In genomic region chr4:88843067-88843723, GRCh38 we compare ENCODE assay signal across 14 cellular contexts.
DNase-seq lines count a peak whose midpoint lies in the region; ATAC-seq and TF ChIP-seq lines count a peak whose summit lies in the region.
"Had no signal": no experiment of that assay in that cellular context is flagged by ENCODE, and none has a peak within 500 bp of the region (broad histone marks: within the 10 kb centered on the region; RNA-seq: fewer than 3 reads in every experiment).

No MANE protein-coding gene starts in this region.

- no peak overlapping the region for H3K4me3 ChIP-seq in muscle layer of duodenum (ENCODE audit: low read depth in 1 of 2, low read length in 2 of 2)

- H3K4me1 ChIP-seq in muscle layer of duodenum (ENCODE audit: control insufficient read depth in 1 of 2, insufficient read depth in 2 of 2, low read length in 2 of 2): peaks cover 0 to 4% of the 10 kb centered on the region in 2 donors

- no peaks in the 10 kb centered on the region for H3K9me3 ChIP-seq in muscle layer of duodenum (ENCODE audit: control insufficient read depth in 1 of 2, low read length in 2 of 2)

- H3K27ac ChIP-seq in muscle layer of duodenum (ENCODE audit: low read length): peak overlapping the region; percentile 17

- DNase-seq in DMS79 (lab: John Stamatoyannopoulos, UW): peak; percentile 5
- DNase-seq in NCI-H2081 (lab: John Stamatoyannopoulos, UW): peak; percentile 39 to 77
- peak; percentile 11 to 72 for DNase-seq in dermis microvascular lymphatic vessel endothelial cell (ENCODE audit: low read depth in 2 of 2)
- no peak for DNase-seq in NCI-H2171 treated with DMSO at 0.1 percent for 48 hours (lab: John Stamatoyannopoulos, UW)
- DNase-seq in GM10266 (ENCODE audit: extremely low spot score): no peak
- DNase-seq: activated CD8-positive, alpha-beta memory T cell treated with anti-CD3 and anti-CD28 coated beads, Interleukin-2, amount 50 U/mL, for 48 hours; activated naive CD8-positive, alpha-beta T cell treated with anti-CD3 and anti-CD28 coated beads, Interleukin-2, amount 50 U/mL, for 24 hours; naive thymus-derived CD8-positive, alpha-beta T cell; substantia nigra; SW 1271 had no signal

- no peak for ATAC-seq in GM19455 (IDR thresholded peaks at IDR 0.05; ENCODE audit: unreplicated experiment)
- ATAC-seq in GM18870 (IDR thresholded peaks at IDR 0.05; ENCODE audit: unreplicated experiment): no peak
- ATAC-seq: activated CD4-positive, CD25-positive, alpha-beta regulatory T cell treated with anti-CD3 and anti-CD28 coated beads, Interleukin-2, amount 50 U/mL, for 24 hours; activated naive CD8-positive, alpha-beta T cell treated with anti-CD3 and anti-CD28 coated beads, Interleukin-2, amount 50 U/mL, for 24 hours; naive thymus-derived CD8-positive, alpha-beta T cell had no signal

- no peak for TF ChIP-seq CTCF in GM10266 (IDR thresholded peaks at IDR 0.05; ENCODE audit: control insufficient read depth, insufficient read depth, low read depth, missing control alignments)

- H3K27me3 ChIP-seq in muscle layer of duodenum (ENCODE audit: low read depth, low read length): no peaks in the 10 kb centered on the region

- H3K36me3 ChIP-seq in muscle layer of duodenum (ENCODE audit: control insufficient read depth in 1 of 2, insufficient read depth in 2 of 2, low read length in 2 of 2): no peaks in the 10 kb centered on the region

Comparison
In these comparisons a context has a peak if more than half of its experiments do, and no peak if none do; other contexts are left out.
1. DNase-seq: peak in DMS79 (single experiment), NCI-H2081 (2 of 2) and dermis microvascular lymphatic vessel endothelial cell (2 of 2); none in NCI-H2171 treated with DMSO at 0.1 percent for 48 hours (single experiment) and GM10266 (single experiment).